Comparison of ENCODE assay signal across 1 cellular context in the genomic region with DNA sequence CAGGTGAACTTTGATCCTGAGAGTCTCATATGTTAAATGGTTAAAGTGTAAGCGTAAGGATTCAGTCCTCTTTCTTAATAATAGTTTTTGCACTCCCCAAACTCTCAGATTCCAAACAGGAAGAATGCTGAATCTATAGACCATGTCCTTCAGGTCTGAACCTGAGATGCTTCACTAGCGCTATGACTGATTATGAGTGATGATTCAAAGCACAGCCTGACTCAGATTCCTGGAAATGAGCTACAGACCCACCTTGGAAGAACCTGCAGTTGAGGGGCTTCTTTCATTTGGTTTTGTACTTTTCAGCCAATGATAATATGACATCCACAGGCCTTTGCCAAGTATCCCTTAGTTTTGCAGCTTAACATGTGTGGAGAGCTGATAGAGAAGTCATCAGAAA.
TF ChIP-seq lines count a peak whose summit lies in the region.

No MANE protein-coding gene starts in this region.

TF ChIP-seq in WTC11, 78 proteins besides CTCF, POLR2A, EP300 and RAD21 (continued from another document):
- TF ChIP-seq, protein P1, sequence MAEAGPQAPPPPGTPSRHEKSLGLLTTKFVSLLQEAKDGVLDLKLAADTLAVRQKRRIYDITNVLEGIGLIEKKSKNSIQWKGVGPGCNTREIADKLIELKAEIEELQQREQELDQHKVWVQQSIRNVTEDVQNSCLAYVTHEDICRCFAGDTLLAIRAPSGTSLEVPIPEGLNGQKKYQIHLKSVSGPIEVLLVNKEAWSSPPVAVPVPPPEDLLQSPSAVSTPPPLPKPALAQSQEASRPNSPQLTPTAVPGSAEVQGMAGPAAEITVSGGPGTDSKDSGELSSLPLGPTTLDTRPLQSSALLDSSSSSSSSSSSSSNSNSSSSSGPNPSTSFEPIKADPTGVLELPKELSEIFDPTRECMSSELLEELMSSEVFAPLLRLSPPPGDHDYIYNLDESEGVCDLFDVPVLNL (CRISPR knock-in tag; IDR thresholded peaks at IDR 0.05; ENCODE audit: borderline replicate concordance, low read depth), result no peak
